In the genomic region with DNA sequence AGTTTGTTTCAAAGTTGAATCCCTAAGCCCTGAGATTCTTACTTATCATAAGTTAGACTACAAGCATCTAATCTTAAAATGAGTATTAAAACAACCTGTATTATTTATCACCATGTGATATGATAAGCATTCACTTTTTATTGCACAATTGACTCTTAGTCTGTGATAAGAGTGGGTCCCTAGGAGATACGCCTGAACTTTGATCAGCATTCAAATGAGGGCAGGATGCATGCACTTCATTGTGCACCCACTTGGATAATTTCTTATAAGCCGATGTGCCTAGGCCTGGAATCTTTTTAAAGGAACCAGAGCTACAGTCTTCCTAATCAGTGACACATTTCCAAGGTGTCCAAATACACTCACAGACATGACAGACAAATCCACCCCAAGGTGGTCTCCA, we compare ENCODE assay signal across 1 cellular context.
A peak's percentile ranks its signal among the peaks of the same experiment; 100 is the strongest.
TF ChIP-seq lines count a peak whose summit lies in the region.

No MANE protein-coding gene starts in this region.

TF ChIP-seq in HepG2, 621 proteins besides CTCF, POLR2A, EP300 and RAD21:
- TF ChIP-seq ZBTB3 (CRISPR knock-in tag; IDR thresholded peaks at IDR 0.05; ENCODE audit: borderline replicate concordance, low read depth) (no peak), ZNF331 (CRISPR knock-in tag; IDR thresholded peaks at IDR 0.05) (no peak), ETS1 (CRISPR knock-in tag; IDR thresholded peaks at IDR 0.05) (no peak), HNF4A (CRISPR knock-in tag; IDR thresholded peaks at IDR 0.05) (peak; percentile 26; the same call in 1 of the 2 replicates), CEBPB (IDR thresholded peaks at IDR 0.05; ENCODE audit: borderline replicate concordance, low read depth, low read length) (peak; percentile 84), ZNF101 (CRISPR knock-in tag; IDR thresholded peaks at IDR 0.05; ENCODE audit: borderline replicate concordance, low read depth) (no peak), CHCHD3 (CRISPR knock-in tag; IDR thresholded peaks at IDR 0.05) (no peak), CEBPG (CRISPR knock-in tag; IDR thresholded peaks at IDR 0.05) (peak; percentile 42; the same call in 1 of the 2 replicates)
- TF ChIP-seq, protein P1, sequence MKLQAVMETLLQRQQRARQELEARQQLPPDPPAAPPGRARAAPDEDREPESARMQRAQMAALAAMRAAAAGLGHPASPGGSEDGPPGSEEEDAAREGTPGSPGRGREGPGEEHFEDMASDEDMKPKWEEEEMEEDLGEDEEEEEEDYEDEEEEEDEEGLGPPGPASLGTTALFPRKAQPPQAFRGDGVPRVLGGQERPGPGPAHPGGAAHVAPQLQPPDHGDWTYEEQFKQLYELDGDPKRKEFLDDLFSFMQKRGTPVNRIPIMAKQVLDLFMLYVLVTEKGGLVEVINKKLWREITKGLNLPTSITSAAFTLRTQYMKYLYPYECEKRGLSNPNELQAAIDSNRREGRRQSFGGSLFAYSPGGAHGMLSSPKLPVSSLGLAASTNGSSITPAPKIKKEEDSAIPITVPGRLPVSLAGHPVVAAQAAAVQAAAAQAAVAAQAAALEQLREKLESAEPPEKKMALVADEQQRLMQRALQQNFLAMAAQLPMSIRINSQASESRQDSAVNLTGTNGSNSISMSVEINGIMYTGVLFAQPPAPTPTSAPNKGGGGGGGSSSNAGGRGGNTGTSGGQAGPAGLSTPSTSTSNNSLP (IDR thresholded peaks at IDR 0.05; ENCODE audit: low read depth, low read length): peak; percentile 55; the same call in 1 of the 2 replicates
